Comparison of ENCODE assay signal across 8 cellular contexts in the genomic region with DNA sequence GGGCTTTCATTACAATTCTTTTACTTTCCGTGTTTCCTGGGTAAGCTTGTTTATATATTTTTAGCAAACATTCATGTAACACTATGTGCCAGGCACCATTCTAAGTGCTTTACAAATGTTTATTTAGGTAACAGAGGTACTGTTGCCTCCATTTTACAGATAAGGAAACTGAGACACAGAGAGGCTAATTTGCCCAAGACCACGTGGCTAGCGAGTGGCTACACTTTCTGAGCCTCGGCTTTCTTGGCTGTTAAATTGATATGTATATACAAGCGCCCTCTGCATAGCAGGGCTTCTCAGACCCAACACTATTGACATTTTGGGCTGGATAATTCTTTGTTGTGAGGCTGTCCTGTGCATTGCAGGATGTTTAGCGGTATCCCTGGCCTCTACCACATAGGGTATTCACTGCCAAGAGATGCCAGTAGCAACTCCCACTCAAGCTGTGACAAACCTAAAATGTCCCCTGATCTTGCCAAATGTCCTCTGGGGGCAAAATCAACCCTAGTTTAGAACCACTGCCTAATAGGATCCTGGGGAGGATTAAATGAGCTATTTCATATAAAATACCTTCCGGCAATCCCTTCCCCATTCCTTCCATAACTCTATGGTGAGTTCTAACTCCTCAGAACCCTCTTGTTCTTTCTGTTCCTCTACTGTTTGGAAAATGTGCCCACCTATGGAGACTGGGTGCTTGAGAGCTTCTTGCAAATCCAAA. TPM values are rescaled to one million over a fixed set of nuclear protein-coding genes. Genes with fewer than 3 reads are reported as not detected.
DNase-seq lines count a peak whose midpoint lies in the region; FAIRE-seq and TF ChIP-seq lines count a peak whose summit lies in the region.

No MANE protein-coding gene starts in this region.

- TF ChIP-seq CTCF in GM12864 (IDR thresholded peaks at IDR 0.05; ENCODE audit: low read depth, low read length, missing control alignments) (no peak), fibroblast of lung (conservative IDR thresholded peaks at IDR 0.05 in 1 of 2, IDR thresholded peaks at IDR 0.05 in 1 of 2; ENCODE audit: low read depth in 1 of 2, low read length in 2 of 2) (no peak), smooth muscle cell (IDR thresholded peaks at IDR 0.05; ENCODE audit: borderline replicate concordance, insufficient read depth, poor library complexity, severe bottlenecking) (no peak), D721Med (IDR thresholded peaks at IDR 0.05; ENCODE audit: insufficient read depth, missing control alignments) (no peak)

- peaks cover 42% of the 10 kb centered on the region for H3F3A ChIP-seq in smooth muscle cell (ENCODE audit: low read depth)

- H3K4me2 ChIP-seq in fibroblast of lung (ENCODE audit: extremely low read depth, insufficient read depth, low read length) (peak overlapping the region; percentile 20), smooth muscle cell (peak overlapping the region; percentile 78)

- H2AFZ ChIP-seq in fibroblast of lung (ENCODE audit: low read length) (no peak overlapping the region), smooth muscle cell (ENCODE audit: low read depth) (no peak overlapping the region)

- no peaks in the 10 kb centered on the region for H3K36me3 ChIP-seq in SK-N-MC (ENCODE audit: insufficient read depth, low read length)
- no peaks in the 10 kb centered on the region for H3K36me3 ChIP-seq in fibroblast of lung (ENCODE audit: control insufficient read depth, insufficient read depth, low read length)
- no peaks in the 10 kb centered on the region for H3K36me3 ChIP-seq in smooth muscle cell (ENCODE audit: low read depth)

- H3K4me1 ChIP-seq in fibroblast of lung (ENCODE audit: control insufficient read depth, extremely low read depth, insufficient read depth, low read length) (peaks cover 25% of the 10 kb centered on the region), smooth muscle cell (ENCODE audit: low read depth) (peaks cover 30% of the 10 kb centered on the region)

- H3K4me3 ChIP-seq in GM12864 (ENCODE audit: low read depth, low read length) (peak overlapping the region; percentile 24; the same call in 1 of the 2 replicates), SK-N-MC (no peak overlapping the region), fibroblast of lung (replicated peaks in 1 of 4; ENCODE audit: control extremely low read depth in 1 of 4, insufficient read depth in 1 of 4, low read depth in 3 of 4, low read length in 4 of 4) (peak overlapping the region in 1 of 4 experiments; percentile 23), smooth muscle cell (peak overlapping the region; percentile 14)

- WGBS in smooth muscle cell (ENCODE audit: low lambda C conversion rate) = 73% methylated on average over 7 of the region's 7 CpGs

- no peak for FAIRE-seq in D721Med (lab: Jason Lieb, UNC)

- DNase-seq in GM12864 (ENCODE audit: low read depth) = no peak
- DNase-seq in SK-N-MC (ENCODE audit: low read depth, low spot score) = no peak
- DNase-seq in fibroblast of lung (ENCODE audit: low read depth in 2 of 2) = no peak
- no peak for DNase-seq in smooth muscle cell (lab: John Stamatoyannopoulos, UW; ENCODE audit: unreplicated experiment)
- no peak for DNase-seq in NCI-H2171 treated with DMSO at 0.1 percent for 48 hours (lab: John Stamatoyannopoulos, UW)
- DNase-seq in D721Med (ENCODE audit: insufficient read length, low spot score) = no peak
- DNase-seq in medulla oblongata (ENCODE audit: extremely low spot score) = no peak
- DNase-seq in HuH-7 (ENCODE audit: low spot score) = no peak

- H3K9me3 ChIP-seq in SK-N-MC (ENCODE audit: low read depth, low read length) (no peaks in the 10 kb centered on the region), fibroblast of lung (ENCODE audit: control insufficient read depth, insufficient read depth, low read depth, low read length) (no peaks in the 10 kb centered on the region), smooth muscle cell (replicated peaks; ENCODE audit: low read depth) (no peaks in the 10 kb centered on the region)

- H4K20me1 ChIP-seq in fibroblast of lung (ENCODE audit: control insufficient read depth, extremely low read depth, insufficient read depth, low read length) (no peaks in the 10 kb centered on the region), smooth muscle cell (ENCODE audit: low read depth) (no peaks in the 10 kb centered on the region)

- H3K27me3 ChIP-seq in fibroblast of lung (ENCODE audit: control insufficient read depth, insufficient read depth, low read length) = no peaks in the 10 kb centered on the region
- no peaks in the 10 kb centered on the region for H3K27me3 ChIP-seq in smooth muscle cell (ENCODE audit: low read depth)

- H3K9ac ChIP-seq in SK-N-MC (ENCODE audit: insufficient read length) (peak overlapping the region; percentile 33), fibroblast of lung (ENCODE audit: insufficient read depth, low read length) (peak overlapping the region; percentile 0), smooth muscle cell (ENCODE audit: low read depth) (peak overlapping the region; percentile 52)

- no peaks in the 10 kb centered on the region for H3K79me2 ChIP-seq in fibroblast of lung (ENCODE audit: control insufficient read depth, insufficient read depth, low read length)
- no peaks in the 10 kb centered on the region for H3K79me2 ChIP-seq in smooth muscle cell (ENCODE audit: low read depth)

- H3K27ac ChIP-seq in SK-N-MC = peak overlapping the region; percentile 95
- H3K27ac ChIP-seq in fibroblast of lung (ENCODE audit: insufficient read depth, low read length) = peak overlapping the region; percentile 91
- H3K27ac ChIP-seq in smooth muscle cell (ENCODE audit: low read depth) = peak overlapping the region; percentile 95

RNA-seq across cellular contexts. Expression of a gene that starts 17.2 kb away (rescaled TPM):
- total RNA-seq in fibroblast of lung (9.9 and 42.9 TPM in 2 replicates), smooth muscle cell (629 and 752 TPM in 2 replicates)
- polyA plus RNA-seq in fibroblast of lung (23.0 and 35.2 TPM in 2 replicates), smooth muscle cell (929 and 1,018 TPM in 2 replicates)
- 28.8 and 44.1 TPM in 2 replicates for polyA plus RNA-seq in fibroblast of lung (2012)
- polyA minus RNA-seq in fibroblast of lung (ENCODE audit: low replicate concordance) = 21.5 and 54.2 TPM in 2 replicates

RNA-seq across cellular contexts. Expression of a gene that starts 45.5 kb away (rescaled TPM):
- total RNA-seq in fibroblast of lung (0.17 TPM in 1 of 2 replicates, not detected in the other), smooth muscle cell (0.63 and 1.2 TPM in 2 replicates)
- polyA plus RNA-seq in fibroblast of lung (0.26 and 0.85 TPM in 2 replicates), smooth muscle cell (1.4 and 2.1 TPM in 2 replicates)
- 0.58 and 1.8 TPM in 2 replicates for polyA plus RNA-seq in fibroblast of lung (2012)
- 1.4 and 6.8 TPM in 2 replicates for polyA minus RNA-seq in fibroblast of lung (ENCODE audit: low replicate concordance)

Comparison
In these comparisons a context has a peak if more than half of its experiments do, and no peak if none do; other contexts are left out.
1. H3K9ac ChIP-seq: peak in every context shown above with its lines; median percentile 52 in smooth muscle cell; 33 in SK-N-MC; 0 in fibroblast of lung.
2. RNA of a gene that starts 17.2 kb away (total RNA-seq): 629 to 752 TPM in smooth muscle cell; 9.9 to 42.9 TPM in fibroblast of lung; every median in the first group is over 10 times any median in the second.
3. Peak in every context shown above with its lines, with median percentiles within 50 percentile points of each other: H3K27ac ChIP-seq.